Comparison of ENCODE assay signal across 1 cellular context in the genomic region with DNA sequence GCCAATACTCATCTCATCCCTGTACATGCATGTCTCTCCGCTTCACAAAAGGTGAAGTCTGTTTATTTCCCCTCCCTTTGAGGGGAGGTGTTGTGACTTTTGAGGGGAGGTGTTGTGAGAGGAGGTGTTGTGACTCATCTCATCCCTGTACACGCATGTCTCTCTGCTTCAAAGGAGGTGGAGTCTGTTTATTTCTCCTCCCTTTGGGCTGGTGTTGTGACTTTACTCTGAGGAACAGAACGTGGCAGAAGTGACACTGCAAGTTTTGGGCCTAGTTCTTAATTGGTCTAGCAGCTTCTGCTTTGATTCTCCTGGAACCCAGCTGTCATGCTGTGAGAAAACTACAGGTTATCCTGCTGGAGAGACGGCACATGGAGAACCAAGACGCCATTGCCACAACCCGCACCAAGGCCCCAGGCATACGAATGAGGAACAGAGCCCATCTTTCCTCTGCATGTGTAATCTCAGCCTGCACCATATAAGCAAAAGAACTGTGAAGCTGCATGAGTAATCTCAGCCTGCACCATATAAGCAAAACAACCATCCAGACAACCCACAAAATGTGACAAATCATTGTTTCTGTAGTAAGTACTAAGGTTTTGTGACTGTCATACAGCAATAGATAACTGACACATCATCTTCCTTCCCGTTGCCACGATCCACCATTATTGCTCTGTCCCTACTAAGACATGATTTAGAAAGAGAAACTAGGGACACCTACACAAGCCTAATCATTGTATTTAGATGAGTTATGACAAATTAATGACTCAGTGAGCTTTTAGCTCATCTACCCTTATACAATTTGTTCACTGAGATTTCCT.
TF ChIP-seq lines count a peak whose summit lies in the region.

No MANE protein-coding gene starts in this region.

TF ChIP-seq in WTC11, 78 proteins besides CTCF, POLR2A, EP300 and RAD21 (continued from another document):
- TF ChIP-seq, protein P1, sequence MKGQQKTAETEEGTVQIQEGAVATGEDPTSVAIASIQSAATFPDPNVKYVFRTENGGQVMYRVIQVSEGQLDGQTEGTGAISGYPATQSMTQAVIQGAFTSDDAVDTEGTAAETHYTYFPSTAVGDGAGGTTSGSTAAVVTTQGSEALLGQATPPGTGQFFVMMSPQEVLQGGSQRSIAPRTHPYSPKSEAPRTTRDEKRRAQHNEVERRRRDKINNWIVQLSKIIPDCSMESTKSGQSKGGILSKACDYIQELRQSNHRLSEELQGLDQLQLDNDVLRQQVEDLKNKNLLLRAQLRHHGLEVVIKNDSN (CRISPR knock-in tag; IDR thresholded peaks at IDR 0.05): no peak
- TF ChIP-seq, protein P2, sequence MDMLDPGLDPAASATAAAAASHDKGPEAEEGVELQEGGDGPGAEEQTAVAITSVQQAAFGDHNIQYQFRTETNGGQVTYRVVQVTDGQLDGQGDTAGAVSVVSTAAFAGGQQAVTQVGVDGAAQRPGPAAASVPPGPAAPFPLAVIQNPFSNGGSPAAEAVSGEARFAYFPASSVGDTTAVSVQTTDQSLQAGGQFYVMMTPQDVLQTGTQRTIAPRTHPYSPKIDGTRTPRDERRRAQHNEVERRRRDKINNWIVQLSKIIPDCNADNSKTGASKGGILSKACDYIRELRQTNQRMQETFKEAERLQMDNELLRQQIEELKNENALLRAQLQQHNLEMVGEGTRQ (CRISPR knock-in tag; IDR thresholded peaks at IDR 0.05): no peak
- TF ChIP-seq, protein P3, sequence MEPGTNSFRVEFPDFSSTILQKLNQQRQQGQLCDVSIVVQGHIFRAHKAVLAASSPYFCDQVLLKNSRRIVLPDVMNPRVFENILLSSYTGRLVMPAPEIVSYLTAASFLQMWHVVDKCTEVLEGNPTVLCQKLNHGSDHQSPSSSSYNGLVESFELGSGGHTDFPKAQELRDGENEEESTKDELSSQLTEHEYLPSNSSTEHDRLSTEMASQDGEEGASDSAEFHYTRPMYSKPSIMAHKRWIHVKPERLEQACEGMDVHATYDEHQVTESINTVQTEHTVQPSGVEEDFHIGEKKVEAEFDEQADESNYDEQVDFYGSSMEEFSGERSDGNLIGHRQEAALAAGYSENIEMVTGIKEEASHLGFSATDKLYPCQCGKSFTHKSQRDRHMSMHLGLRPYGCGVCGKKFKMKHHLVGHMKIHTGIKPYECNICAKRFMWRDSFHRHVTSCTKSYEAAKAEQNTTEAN (CRISPR knock-in tag; IDR thresholded peaks at IDR 0.05): no peak
- TF ChIP-seq NFATC4 (CRISPR knock-in tag; IDR thresholded peaks at IDR 0.05) (no peak), PRRX2 (CRISPR knock-in tag; IDR thresholded peaks at IDR 0.05) (no peak), NFE2L1 (CRISPR knock-in tag; IDR thresholded peaks at IDR 0.05) (no peak)
- TF ChIP-seq, protein P4, sequence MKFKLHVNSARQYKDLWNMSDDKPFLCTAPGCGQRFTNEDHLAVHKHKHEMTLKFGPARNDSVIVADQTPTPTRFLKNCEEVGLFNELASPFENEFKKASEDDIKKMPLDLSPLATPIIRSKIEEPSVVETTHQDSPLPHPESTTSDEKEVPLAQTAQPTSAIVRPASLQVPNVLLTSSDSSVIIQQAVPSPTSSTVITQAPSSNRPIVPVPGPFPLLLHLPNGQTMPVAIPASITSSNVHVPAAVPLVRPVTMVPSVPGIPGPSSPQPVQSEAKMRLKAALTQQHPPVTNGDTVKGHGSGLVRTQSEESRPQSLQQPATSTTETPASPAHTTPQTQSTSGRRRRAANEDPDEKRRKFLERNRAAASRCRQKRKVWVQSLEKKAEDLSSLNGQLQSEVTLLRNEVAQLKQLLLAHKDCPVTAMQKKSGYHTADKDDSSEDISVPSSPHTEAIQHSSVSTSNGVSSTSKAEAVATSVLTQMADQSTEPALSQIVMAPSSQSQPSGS (CRISPR knock-in tag; IDR thresholded peaks at IDR 0.05; ENCODE audit: borderline replicate concordance, low read depth): no peak
TF ChIP-seq in WTC11: peak in this region for 0.
